In genomic region chr2:62200291-62200841, GRCh38 we compare ENCODE assay signal across 14 cellular contexts. TPM values are rescaled to one million over a fixed set of nuclear protein-coding genes. Genes with fewer than 3 reads are reported as not detected.
DNase-seq lines count a peak whose midpoint lies in the region; ATAC-seq and TF ChIP-seq lines count a peak whose summit lies in the region.
"Had no signal": no experiment of that assay in that cellular context is flagged by ENCODE, and none has a peak within 500 bp of the region (broad histone marks: within the 10 kb centered on the region; RNA-seq: fewer than 3 reads in every experiment).

No MANE protein-coding gene starts in this region.

- peaks cover 17% of the 10 kb centered on the region for H3K36me3 Mint-ChIP-seq in activated T-helper 17 cell treated with anti-CD3 and anti-CD28 coated beads, Interleukin-2, amount 50 U/mL, for 72 hours (ENCODE audit: low read depth)
- no peaks in the 10 kb centered on the region for H3K36me3 Mint-ChIP-seq in natural killer cell treated with Interleukin-12 subunit alpha and Interleukin-12 subunit beta and Interleukin-15 and Interleukin-18, amount 100 ng/mL, for 72 hours

- TF ChIP-seq CTCF in GM06990 (IDR thresholded peaks at IDR 0.05; ENCODE audit: insufficient read depth, low read length, poor library complexity, severe bottlenecking) (no peak), HL-60 (IDR thresholded peaks at IDR 0.05; ENCODE audit: insufficient read depth, low read length) (no peak)

- H3K36me3 ChIP-seq in GM06990 (ENCODE audit: control insufficient read depth, insufficient read depth, low read length) (peaks cover 1% of the 10 kb centered on the region; the same call in 1 of the 2 replicates), H7 (replicated peaks; ENCODE audit: control insufficient read depth, insufficient read depth, low read length) (no peaks in the 10 kb centered on the region; the same call in 1 of the 2 replicates)
- H3K36me3 ChIP-seq: left ventricle myocardium inferior, SJCRH30 had no signal

- H3K9me3 Mint-ChIP-seq in activated T-helper 17 cell treated with anti-CD3 and anti-CD28 coated beads, Interleukin-2, amount 50 U/mL, for 72 hours = no peaks in the 10 kb centered on the region
- H3K9me3 Mint-ChIP-seq in natural killer cell treated with Interleukin-12 subunit alpha and Interleukin-12 subunit beta and Interleukin-15 and Interleukin-18, amount 100 ng/mL, for 72 hours = peaks cover 3% of the 10 kb centered on the region

- H3K4me3 ChIP-seq in GM06990 (replicated peaks; ENCODE audit: low read depth, low read length) = peak overlapping the region; percentile 92
- no peak overlapping the region for H3K4me3 ChIP-seq in HL-60 (replicated peaks; ENCODE audit: insufficient read depth, low read length)
- H3K4me3 ChIP-seq in H7 (ENCODE audit: insufficient read depth, low read depth, low read length) = no peak overlapping the region
- H3K4me3 ChIP-seq: left ventricle myocardium inferior, SJCRH30 had no signal

- H3K27me3 ChIP-seq in GM06990 (replicated peaks; ENCODE audit: control insufficient read depth, insufficient read depth, low read length) (no peaks in the 10 kb centered on the region), HL-60 (ENCODE audit: insufficient read depth, poor library complexity, severe bottlenecking) (no peaks in the 10 kb centered on the region), H7 (ENCODE audit: control insufficient read depth, insufficient read depth, low read length) (no peaks in the 10 kb centered on the region)
- H3K27me3 ChIP-seq: SJCRH30 had no signal

- H3K4me1 Mint-ChIP-seq in activated T-helper 17 cell treated with anti-CD3 and anti-CD28 coated beads, Interleukin-2, amount 50 U/mL, for 72 hours = peaks cover 53% of the 10 kb centered on the region
- peaks cover 61 to 69% of the 10 kb centered on the region in 2 donors for H3K4me1 Mint-ChIP-seq in natural killer cell treated with Interleukin-12 subunit alpha and Interleukin-12 subunit beta and Interleukin-15 and Interleukin-18, amount 100 ng/mL, for 72 hours (ENCODE audit: low read depth in 2 of 2)

- peak overlapping the region; percentile 13; the same call in 1 of the 2 replicates for H3K27ac ChIP-seq in HL-60 (replicated peaks)
- H3K27ac ChIP-seq: SJCRH30, VCaP had no signal

- H3K4me3 Mint-ChIP-seq in activated T-helper 17 cell treated with anti-CD3 and anti-CD28 coated beads, Interleukin-2, amount 50 U/mL, for 72 hours = peak overlapping the region; percentile 81
- peak overlapping the region; percentile 86 for H3K4me3 Mint-ChIP-seq in natural killer cell treated with Interleukin-12 subunit alpha and Interleukin-12 subunit beta and Interleukin-15 and Interleukin-18, amount 100 ng/mL, for 72 hours

- ATAC-seq in activated T-helper 17 cell treated with anti-CD3 and anti-CD28 coated beads, Interleukin-2, amount 50 U/mL, for 72 hours (replicated peaks) = peak; percentile 35
- no peak for ATAC-seq in natural killer cell treated with Interleukin-12 subunit alpha and Interleukin-12 subunit beta and Interleukin-15 and Interleukin-18, amount 100 ng/mL, for 72 hours
- ATAC-seq in GM21381 (IDR thresholded peaks at IDR 0.05; ENCODE audit: unreplicated experiment) = no peak

- no peaks in the 10 kb centered on the region for H3K27me3 Mint-ChIP-seq in activated T-helper 17 cell treated with anti-CD3 and anti-CD28 coated beads, Interleukin-2, amount 50 U/mL, for 72 hours
- no peaks in the 10 kb centered on the region for H3K27me3 Mint-ChIP-seq in natural killer cell treated with Interleukin-12 subunit alpha and Interleukin-12 subunit beta and Interleukin-15 and Interleukin-18, amount 100 ng/mL, for 72 hours

- DNase-seq in GM06990 (ENCODE audit: extremely low read depth, insufficient read length) (peak; percentile 37), HL-60 (ENCODE audit: low read depth in 1 of 2, low spot score in 1 of 2) (no peak), H7 (no peak), NCI-H2196 (lab: John Stamatoyannopoulos, UW; ENCODE audit: unreplicated experiment) (no peak)
- peak; percentile 39 for DNase-seq in natural killer cell treated with Interleukin-12 subunit alpha and Interleukin-12 subunit beta and Interleukin-15 and Interleukin-18, amount 100 ng/mL, for 72 hours (ENCODE audit: low spot score)
- DNase-seq: activated gamma-delta T cell, cerebellar nuclear complex, hypothalamus, left ventricle myocardium inferior, NCI-H2081 treated with DMSO at 0.1 percent for 48 hours, SJCRH30 had no signal

- peak overlapping the region; percentile 88 for H3K27ac Mint-ChIP-seq in activated T-helper 17 cell treated with anti-CD3 and anti-CD28 coated beads, Interleukin-2, amount 50 U/mL, for 72 hours
- peak overlapping the region; percentile 67 to 86 for H3K27ac Mint-ChIP-seq in natural killer cell treated with Interleukin-12 subunit alpha and Interleukin-12 subunit beta and Interleukin-15 and Interleukin-18, amount 100 ng/mL, for 72 hours

RNA-seq across cellular contexts. Expression of gene B3GNT2, which starts 4.5 kb away (rescaled TPM):
- total RNA-seq in activated T-helper 17 cell treated with anti-CD3 and anti-CD28 coated beads, Interleukin-2, amount 50 U/mL, for 72 hours = 10 to 100 TPM; 15.0 to 20.1 TPM
- 10 to 100 TPM; 29.8 to 31.0 TPM for total RNA-seq in natural killer cell treated with Interleukin-12 subunit alpha and Interleukin-12 subunit beta and Interleukin-15 and Interleukin-18, amount 100 ng/mL, for 72 hours
- 33.4 and 34.8 TPM in 2 replicates for total RNA-seq in H7 (2014; rRNA removed; shearing (Covaris generic))

Comparison
In these comparisons a context has a peak if more than half of its experiments do, and no peak if none do; other contexts are left out.
1. DNase-seq: peak in GM06990 (single experiment) and natural killer cell treated with Interleukin-12 subunit alpha and Interleukin-12 subunit beta and Interleukin-15 and Interleukin-18, amount 100 ng/mL, for 72 hours (single experiment); none in HL-60 (0 of 2), H7 (single experiment) and NCI-H2196 (single experiment).